2 cellular contexts compared by ENCODE assay signal in the genomic region with DNA sequence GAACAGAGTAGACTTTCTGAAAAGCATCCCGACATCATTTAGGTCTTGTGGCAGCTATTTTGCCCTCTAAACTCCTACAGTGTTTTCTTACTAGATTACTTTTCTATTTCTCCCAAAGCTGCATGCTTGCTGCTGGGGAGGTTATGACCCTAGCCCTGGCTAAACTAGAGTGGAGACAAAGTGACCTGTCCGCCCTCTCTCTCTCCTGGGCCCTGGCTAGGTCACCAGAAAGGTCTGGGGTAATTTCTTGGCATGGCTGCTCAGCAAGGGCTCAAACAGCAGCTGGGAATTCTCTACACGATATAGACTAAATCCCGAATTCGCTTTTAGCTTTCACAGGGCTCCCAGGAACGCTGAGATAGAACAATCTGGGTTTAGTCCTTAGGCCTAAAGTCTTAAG.
TF ChIP-seq lines count a peak whose summit lies in the region.

No MANE protein-coding gene starts in this region.

TF ChIP-seq in liver, 16 proteins besides CTCF, POLR2A, EP300 and RAD21 (continued from another document):
- TF ChIP-seq, protein P1, sequence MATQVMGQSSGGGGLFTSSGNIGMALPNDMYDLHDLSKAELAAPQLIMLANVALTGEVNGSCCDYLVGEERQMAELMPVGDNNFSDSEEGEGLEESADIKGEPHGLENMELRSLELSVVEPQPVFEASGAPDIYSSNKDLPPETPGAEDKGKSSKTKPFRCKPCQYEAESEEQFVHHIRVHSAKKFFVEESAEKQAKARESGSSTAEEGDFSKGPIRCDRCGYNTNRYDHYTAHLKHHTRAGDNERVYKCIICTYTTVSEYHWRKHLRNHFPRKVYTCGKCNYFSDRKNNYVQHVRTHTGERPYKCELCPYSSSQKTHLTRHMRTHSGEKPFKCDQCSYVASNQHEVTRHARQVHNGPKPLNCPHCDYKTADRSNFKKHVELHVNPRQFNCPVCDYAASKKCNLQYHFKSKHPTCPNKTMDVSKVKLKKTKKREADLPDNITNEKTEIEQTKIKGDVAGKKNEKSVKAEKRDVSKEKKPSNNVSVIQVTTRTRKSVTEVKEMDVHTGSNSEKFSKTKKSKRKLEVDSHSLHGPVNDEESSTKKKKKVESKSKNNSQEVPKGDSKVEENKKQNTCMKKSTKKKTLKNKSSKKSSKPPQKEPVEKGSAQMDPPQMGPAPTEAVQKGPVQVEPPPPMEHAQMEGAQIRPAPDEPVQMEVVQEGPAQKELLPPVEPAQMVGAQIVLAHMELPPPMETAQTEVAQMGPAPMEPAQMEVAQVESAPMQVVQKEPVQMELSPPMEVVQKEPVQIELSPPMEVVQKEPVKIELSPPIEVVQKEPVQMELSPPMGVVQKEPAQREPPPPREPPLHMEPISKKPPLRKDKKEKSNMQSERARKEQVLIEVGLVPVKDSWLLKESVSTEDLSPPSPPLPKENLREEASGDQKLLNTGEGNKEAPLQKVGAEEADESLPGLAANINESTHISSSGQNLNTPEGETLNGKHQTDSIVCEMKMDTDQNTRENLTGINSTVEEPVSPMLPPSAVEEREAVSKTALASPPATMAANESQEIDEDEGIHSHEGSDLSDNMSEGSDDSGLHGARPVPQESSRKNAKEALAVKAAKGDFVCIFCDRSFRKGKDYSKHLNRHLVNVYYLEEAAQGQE (IDR thresholded peaks at IDR 0.05), result no peak
- TF ChIP-seq, protein P2, sequence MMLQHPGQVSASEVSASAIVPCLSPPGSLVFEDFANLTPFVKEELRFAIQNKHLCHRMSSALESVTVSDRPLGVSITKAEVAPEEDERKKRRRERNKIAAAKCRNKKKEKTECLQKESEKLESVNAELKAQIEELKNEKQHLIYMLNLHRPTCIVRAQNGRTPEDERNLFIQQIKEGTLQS (IDR thresholded peaks at IDR 0.05), result no peak
- TF ChIP-seq RXRA (IDR thresholded peaks at IDR 0.05), result peak; percentile 52 to 61
- peak; percentile 32 to 40 for TF ChIP-seq HNF4A (conservative IDR thresholded peaks at IDR 0.05)
- no peak for TF ChIP-seq HNF4G (IDR thresholded peaks at IDR 0.05)
- TF ChIP-seq TAF1 (conservative IDR thresholded peaks at IDR 0.05), result no peak

TF ChIP-seq in HepG2, 621 proteins besides CTCF, POLR2A, EP300 and RAD21:
- TF ChIP-seq, protein P3, sequence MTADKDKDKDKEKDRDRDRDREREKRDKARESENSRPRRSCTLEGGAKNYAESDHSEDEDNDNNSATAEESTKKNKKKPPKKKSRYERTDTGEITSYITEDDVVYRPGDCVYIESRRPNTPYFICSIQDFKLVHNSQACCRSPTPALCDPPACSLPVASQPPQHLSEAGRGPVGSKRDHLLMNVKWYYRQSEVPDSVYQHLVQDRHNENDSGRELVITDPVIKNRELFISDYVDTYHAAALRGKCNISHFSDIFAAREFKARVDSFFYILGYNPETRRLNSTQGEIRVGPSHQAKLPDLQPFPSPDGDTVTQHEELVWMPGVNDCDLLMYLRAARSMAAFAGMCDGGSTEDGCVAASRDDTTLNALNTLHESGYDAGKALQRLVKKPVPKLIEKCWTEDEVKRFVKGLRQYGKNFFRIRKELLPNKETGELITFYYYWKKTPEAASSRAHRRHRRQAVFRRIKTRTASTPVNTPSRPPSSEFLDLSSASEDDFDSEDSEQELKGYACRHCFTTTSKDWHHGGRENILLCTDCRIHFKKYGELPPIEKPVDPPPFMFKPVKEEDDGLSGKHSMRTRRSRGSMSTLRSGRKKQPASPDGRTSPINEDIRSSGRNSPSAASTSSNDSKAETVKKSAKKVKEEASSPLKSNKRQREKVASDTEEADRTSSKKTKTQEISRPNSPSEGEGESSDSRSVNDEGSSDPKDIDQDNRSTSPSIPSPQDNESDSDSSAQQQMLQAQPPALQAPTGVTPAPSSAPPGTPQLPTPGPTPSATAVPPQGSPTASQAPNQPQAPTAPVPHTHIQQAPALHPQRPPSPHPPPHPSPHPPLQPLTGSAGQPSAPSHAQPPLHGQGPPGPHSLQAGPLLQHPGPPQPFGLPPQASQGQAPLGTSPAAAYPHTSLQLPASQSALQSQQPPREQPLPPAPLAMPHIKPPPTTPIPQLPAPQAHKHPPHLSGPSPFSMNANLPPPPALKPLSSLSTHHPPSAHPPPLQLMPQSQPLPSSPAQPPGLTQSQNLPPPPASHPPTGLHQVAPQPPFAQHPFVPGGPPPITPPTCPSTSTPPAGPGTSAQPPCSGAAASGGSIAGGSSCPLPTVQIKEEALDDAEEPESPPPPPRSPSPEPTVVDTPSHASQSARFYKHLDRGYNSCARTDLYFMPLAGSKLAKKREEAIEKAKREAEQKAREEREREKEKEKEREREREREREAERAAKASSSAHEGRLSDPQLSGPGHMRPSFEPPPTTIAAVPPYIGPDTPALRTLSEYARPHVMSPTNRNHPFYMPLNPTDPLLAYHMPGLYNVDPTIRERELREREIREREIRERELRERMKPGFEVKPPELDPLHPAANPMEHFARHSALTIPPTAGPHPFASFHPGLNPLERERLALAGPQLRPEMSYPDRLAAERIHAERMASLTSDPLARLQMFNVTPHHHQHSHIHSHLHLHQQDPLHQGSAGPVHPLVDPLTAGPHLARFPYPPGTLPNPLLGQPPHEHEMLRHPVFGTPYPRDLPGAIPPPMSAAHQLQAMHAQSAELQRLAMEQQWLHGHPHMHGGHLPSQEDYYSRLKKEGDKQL (CRISPR knock-in tag; IDR thresholded peaks at IDR 0.05; ENCODE audit: low read depth), result no peak
- TF ChIP-seq ZNF746 (CRISPR knock-in tag; IDR thresholded peaks at IDR 0.05) (no peak), ZNF367 (CRISPR knock-in tag; IDR thresholded peaks at IDR 0.05; ENCODE audit: borderline replicate concordance) (no peak), ZNF775 (CRISPR knock-in tag; IDR thresholded peaks at IDR 0.05; ENCODE audit: borderline replicate concordance) (no peak), ZNF781 (CRISPR knock-in tag; IDR thresholded peaks at IDR 0.05; ENCODE audit: borderline replicate concordance, not compliant biosample characterization) (no peak), AKAP8 (CRISPR knock-in tag; IDR thresholded peaks at IDR 0.05) (no peak), ZNF24 (IDR thresholded peaks at IDR 0.05) (no peak), FOXM1 (CRISPR knock-in tag; IDR thresholded peaks at IDR 0.05) (no peak), DNMT1 (CRISPR knock-in tag; IDR thresholded peaks at IDR 0.05) (no peak), ZMYM2 (CRISPR knock-in tag; IDR thresholded peaks at IDR 0.05) (no peak), NR1H2 (CRISPR knock-in tag; IDR thresholded peaks at IDR 0.05; ENCODE audit: borderline replicate concordance, low read depth) (no peak)
- TF ChIP-seq, protein P4, sequence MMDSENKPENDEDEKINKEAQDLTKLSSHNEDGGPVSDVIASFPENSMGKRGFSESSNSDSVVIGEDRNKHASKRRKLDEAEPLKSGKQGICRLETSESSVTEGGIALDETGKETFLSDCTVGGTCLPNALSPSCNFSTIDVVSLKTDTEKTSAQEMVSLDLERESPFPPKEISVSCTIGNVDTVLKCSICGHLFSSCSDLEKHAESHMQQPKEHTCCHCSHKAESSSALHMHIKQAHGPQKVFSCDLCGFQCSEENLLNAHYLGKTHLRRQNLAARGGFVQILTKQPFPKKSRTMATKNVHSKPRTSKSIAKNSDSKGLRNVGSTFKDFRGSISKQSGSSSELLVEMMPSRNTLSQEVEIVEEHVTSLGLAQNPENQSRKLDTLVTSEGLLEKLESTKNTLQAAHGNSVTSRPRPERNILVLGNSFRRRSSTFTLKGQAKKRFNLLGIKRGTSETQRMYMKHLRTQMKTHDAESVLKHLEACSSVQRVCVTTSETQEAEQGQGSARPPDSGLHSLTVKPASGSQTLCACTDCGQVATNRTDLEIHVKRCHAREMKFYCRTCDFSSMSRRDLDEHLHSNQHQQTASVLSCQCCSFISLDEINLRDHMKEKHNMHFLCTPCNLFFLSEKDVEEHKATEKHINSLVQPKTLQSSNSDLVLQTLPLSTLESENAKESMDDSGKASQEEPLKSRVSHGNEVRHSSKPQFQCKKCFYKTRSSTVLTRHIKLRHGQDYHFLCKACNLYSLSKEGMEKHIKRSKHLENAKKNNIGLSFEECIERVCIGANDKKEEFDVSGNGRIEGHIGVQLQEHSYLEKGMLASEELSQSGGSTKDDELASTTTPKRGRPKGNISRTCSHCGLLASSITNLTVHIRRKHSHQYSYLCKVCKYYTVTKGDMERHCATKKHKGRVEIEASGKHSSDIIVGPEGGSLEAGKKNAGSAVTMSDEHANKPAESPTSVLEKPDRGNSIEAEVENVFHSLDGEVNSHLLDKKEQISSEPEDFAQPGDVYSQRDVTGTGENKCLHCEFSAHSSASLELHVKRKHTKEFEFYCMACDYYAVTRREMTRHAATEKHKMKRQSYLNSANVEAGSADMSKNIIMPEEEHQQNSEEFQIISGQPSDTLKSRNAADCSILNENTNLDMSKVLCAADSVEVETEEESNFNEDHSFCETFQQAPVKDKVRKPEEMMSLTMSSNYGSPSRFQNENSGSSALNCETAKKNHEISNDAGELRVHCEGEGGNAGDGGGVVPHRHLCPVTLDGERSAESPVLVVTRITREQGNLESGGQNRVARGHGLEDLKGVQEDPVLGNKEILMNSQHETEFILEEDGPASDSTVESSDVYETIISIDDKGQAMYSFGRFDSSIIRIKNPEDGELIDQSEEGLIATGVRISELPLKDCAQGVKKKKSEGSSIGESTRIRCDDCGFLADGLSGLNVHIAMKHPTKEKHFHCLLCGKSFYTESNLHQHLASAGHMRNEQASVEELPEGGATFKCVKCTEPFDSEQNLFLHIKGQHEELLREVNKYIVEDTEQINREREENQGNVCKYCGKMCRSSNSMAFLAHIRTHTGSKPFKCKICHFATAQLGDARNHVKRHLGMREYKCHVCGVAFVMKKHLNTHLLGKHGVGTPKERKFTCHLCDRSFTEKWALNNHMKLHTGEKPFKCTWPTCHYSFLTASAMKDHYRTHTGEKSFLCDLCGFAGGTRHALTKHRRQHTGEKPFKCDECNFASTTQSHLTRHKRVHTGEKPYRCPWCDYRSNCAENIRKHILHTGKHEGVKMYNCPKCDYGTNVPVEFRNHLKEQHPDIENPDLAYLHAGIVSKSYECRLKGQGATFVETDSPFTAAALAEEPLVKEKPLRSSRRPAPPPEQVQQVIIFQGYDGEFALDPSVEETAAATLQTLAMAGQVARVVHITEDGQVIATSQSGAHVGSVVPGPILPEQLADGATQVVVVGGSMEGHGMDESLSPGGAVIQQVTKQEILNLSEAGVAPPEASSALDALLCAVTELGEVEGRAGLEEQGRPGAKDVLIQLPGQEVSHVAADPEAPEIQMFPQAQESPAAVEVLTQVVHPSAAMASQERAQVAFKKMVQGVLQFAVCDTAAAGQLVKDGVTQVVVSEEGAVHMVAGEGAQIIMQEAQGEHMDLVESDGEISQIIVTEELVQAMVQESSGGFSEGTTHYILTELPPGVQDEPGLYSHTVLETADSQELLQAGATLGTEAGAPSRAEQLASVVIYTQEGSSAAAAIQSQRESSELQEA (CRISPR knock-in tag; IDR thresholded peaks at IDR 0.05; ENCODE audit: not compliant biosample characterization), result no peak
